ENCODE assay signal across 9 cellular contexts in the genomic region with DNA sequence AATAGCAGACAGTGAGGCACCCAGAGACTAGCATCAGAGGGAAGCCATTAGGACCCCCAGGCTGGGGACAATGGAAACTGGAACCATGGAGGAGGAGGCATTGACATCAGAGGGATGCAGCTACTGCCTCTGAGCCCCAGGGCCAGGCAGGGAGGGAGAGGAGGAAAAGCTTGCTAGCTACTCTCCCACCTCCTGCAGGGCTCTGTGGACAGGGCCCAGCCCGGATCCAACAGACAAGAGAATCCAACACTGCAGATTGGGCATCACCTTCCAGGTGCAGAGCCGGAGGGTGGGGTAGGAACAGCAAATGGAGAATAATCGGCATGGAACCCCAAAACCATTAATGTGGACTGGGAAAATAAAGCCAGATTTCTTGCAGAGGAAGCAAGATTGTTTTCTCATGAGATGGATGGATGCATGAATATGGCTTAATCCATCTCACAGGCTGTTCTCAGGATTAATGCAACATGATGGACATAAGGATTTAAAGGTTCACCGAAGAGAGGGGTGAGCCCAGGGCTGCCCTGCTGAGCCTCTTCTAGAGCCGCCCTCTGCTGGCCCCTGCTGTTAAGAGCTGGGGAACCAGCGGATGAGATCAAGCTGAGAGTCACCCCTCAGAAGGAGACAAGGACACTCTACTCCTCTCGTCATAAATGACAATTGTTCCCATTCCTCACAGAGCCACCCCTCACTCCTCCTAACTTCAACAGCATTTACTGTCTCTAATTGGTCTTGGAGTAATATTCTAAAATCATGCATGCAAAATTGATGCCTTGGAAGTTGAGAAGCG. TPM values are rescaled to one million over a fixed set of nuclear protein-coding genes. Genes with fewer than 3 reads are reported as not detected.
A peak's percentile ranks its signal among the peaks of the same experiment; 100 is the strongest.
DNase-seq lines count a peak whose midpoint lies in the region; ATAC-seq and TF ChIP-seq lines count a peak whose summit lies in the region.
"Had no signal": no experiment of that assay in that cellular context is flagged by ENCODE, and none has a peak within 500 bp of the region (broad histone marks: within the 10 kb centered on the region; RNA-seq: fewer than 3 reads in every experiment).

No MANE protein-coding gene starts in this region.

- peak; percentile 40 for TF ChIP-seq CTCF in GM10248 (IDR thresholded peaks at IDR 0.05; ENCODE audit: control extremely low read depth, extremely low read depth, low read depth, missing control alignments)
- peak; percentile 24 to 38 for TF ChIP-seq CTCF in brain (conservative IDR thresholded peaks at IDR 0.05)
- TF ChIP-seq CTCF in nephron progenitor cell (IDR thresholded peaks at IDR 0.05): peak; percentile 34
- TF ChIP-seq CTCF in dorsolateral prefrontal cortex (IDR thresholded peaks at IDR 0.05 in 54 of 56, conservative IDR thresholded peaks at IDR 0.05 in 2 of 56; ENCODE audit: low read depth in 1 of 56, partially characterized antibody in 56 of 56): peak in 3 of 56 donors; percentile 8 to 31 (median 15)

- no peak overlapping the region for H3K4me3 ChIP-seq in dorsolateral prefrontal cortex

- H3K4me1 Mint-ChIP-seq in brain (peaks cover 18% of the 10 kb centered on the region), nephron progenitor cell (peaks cover 18% of the 10 kb centered on the region)

- H3K36me3 Mint-ChIP-seq in brain (no peaks in the 10 kb centered on the region), nephron progenitor cell (ENCODE audit: low read depth) (no peaks in the 10 kb centered on the region)

- H3K27ac Mint-ChIP-seq in brain: peak overlapping the region in 1 of 5 experiments; percentile 43
- H3K27ac Mint-ChIP-seq in nephron progenitor cell: no peak overlapping the region

- DNase-seq in GM10248 (ENCODE audit: extremely low spot score) (no peak), NAMALWA (ENCODE audit: low spot score) (peak; percentile 38), nephron progenitor cell (peak; percentile 41), dorsolateral prefrontal cortex (no peak)

- ATAC-seq in HG02885 (IDR thresholded peaks at IDR 0.05; ENCODE audit: poor library complexity, unreplicated experiment) (no peak), HG03025 (IDR thresholded peaks at IDR 0.05; ENCODE audit: low FRiP score, unreplicated experiment) (no peak), GM18907 (IDR thresholded peaks at IDR 0.05; ENCODE audit: unreplicated experiment) (no peak)

- intact Hi-C loops in dorsolateral prefrontal cortex (cut with DNase I): no loop called here

- peaks cover 0 to 9% (median 0%) of the 10 kb centered on the region in 45 donors for H3K27me3 ChIP-seq in dorsolateral prefrontal cortex

- POLR2A ChIA-PET in GM10248 (lab: Yijun Ruan, JAX): no interaction called here

- H3K27me3 Mint-ChIP-seq in brain (peaks cover 3% of the 10 kb centered on the region), nephron progenitor cell (ENCODE audit: low read depth, poor library complexity) (peaks cover 12% of the 10 kb centered on the region)

- H3K27ac ChIP-seq in dorsolateral prefrontal cortex: no peak overlapping the region
- H3K27ac ChIP-seq: KMS-11 had no signal

- no peak overlapping the region for H3K4me3 Mint-ChIP-seq in brain
- H3K4me3 Mint-ChIP-seq in nephron progenitor cell: no peak overlapping the region

- CTCF ChIA-PET in GM10248 (lab: Yijun Ruan, JAX): interaction anchor here (1.4 to 2.8 kb wide), 3 partner anchors 8 to 253 kb away, joined by 4 to 11 read pairs (median 5); no protein-coding TSS in a partner anchor

- no peaks in the 10 kb centered on the region for H3K9me3 Mint-ChIP-seq in brain
- H3K9me3 Mint-ChIP-seq in nephron progenitor cell: no peaks in the 10 kb centered on the region

RNA-seq across cellular contexts. Expression of gene DNAH3, which starts 48.8 kb away (rescaled TPM):
- polyA plus RNA-seq in brain (ENCODE audit: insufficient read depth, low read depth, low replicate concordance): 1.2 TPM
- 1 to 10 TPM in 4 of 120 experiments, under 1 TPM in 62, not detected in 54; 0.03 to 2.0 (median 0.33) TPM for total RNA-seq in dorsolateral prefrontal cortex

RNA-seq across cellular contexts. Expression of gene LDAF1, which starts 56.6 kb away (rescaled TPM):
- 4.8 TPM for polyA plus RNA-seq in brain (ENCODE audit: insufficient read depth, low read depth, low replicate concordance)
- total RNA-seq in dorsolateral prefrontal cortex: 10 to 100 TPM in 5 of 120 experiments, 1 to 10 TPM in 115; 1.5 to 14.0 (median 5.4) TPM

Comparison
In these comparisons a context has a peak if more than half of its experiments do, and no peak if none do; other contexts are left out.
1. DNase-seq: peak in NAMALWA (single experiment) and nephron progenitor cell (single experiment); none in GM10248 (single experiment) and dorsolateral prefrontal cortex (0 of 10).